Comparison of ENCODE assay signal across 11 cellular contexts in genomic region chr12:121782616-121782966, GRCh38. TPM values are rescaled to one million over a fixed set of nuclear protein-coding genes. Genes with fewer than 3 reads are reported as not detected.
DNase-seq lines count a peak whose midpoint lies in the region; ATAC-seq, FAIRE-seq and TF ChIP-seq lines count a peak whose summit lies in the region.
"Had no signal": no experiment of that assay in that cellular context is flagged by ENCODE, and none has a peak within 500 bp of the region (broad histone marks: within the 10 kb centered on the region; RNA-seq: fewer than 3 reads in every experiment).

No MANE protein-coding gene starts in this region.

- no peak for TF ChIP-seq POLR2A in HepG2 (IDR thresholded peaks at IDR 0.05; ENCODE audit: insufficient read depth in 1 of 2, low read depth in 2 of 2, low read length in 2 of 2)
- TF ChIP-seq POLR2A in right lobe of liver (IDR thresholded peaks at IDR 0.05) = no peak

- H3K27me3 Mint-ChIP-seq in activated CD8-positive, alpha-beta T cell treated with anti-CD3 and anti-CD28 coated beads for 36 hours = no peaks in the 10 kb centered on the region
- H3K27me3 Mint-ChIP-seq in naive B cell = no peaks in the 10 kb centered on the region

- BruUV-seq in HepG2 (replicated peaks; lab: Mats Ljungman, UMichigan) = no TSS peak

- 92% methylated on average over 2 of the region's 2 CpGs for WGBS in HepG2 (ENCODE audit: low lambda C conversion rate)
- WGBS in right lobe of liver (ENCODE audit: insufficient coverage, low coverage, low lambda C conversion rate, missing lambda C conversion rate) = 75% methylated on average over 2 of the region's 2 CpGs

- peaks cover 0 to 7% of the 10 kb centered on the region in 2 experiments; a peak in 2 of 5 replicates for H3K36me3 ChIP-seq in HepG2 (replicated peaks in 1 of 2; ENCODE audit: control insufficient read depth in 1 of 2, insufficient read depth in 2 of 2, low read length in 2 of 2)
- no peaks in the 10 kb centered on the region for H3K36me3 ChIP-seq in right lobe of liver

- H3K9ac ChIP-seq in HepG2 (ENCODE audit: insufficient read depth, low read depth, low read length) = peak overlapping the region; percentile 41; the same call in 1 of the 2 replicates

- no peak for TF ChIP-seq RAD21 in HepG2 (CRISPR knock-in tag; IDR thresholded peaks at IDR 0.05)

- CTCF ChIA-PET in HepG2 (lab: Yijun Ruan, JAX; ENCODE audit: low intra/inter-chr PET ratio, low total read pairs) = interaction anchor here (1.3 kb wide), 1 partner anchor 12 kb away, joined by 4 read pairs; no protein-coding TSS in a partner anchor
- CTCF ChIA-PET in activated CD8-positive, alpha-beta T cell treated with anti-CD3 and anti-CD28 coated beads for 36 hours (lab: Charles Lee) = interaction anchor here (0.7 to 14.8 kb wide), 10 partner anchors 9 to 106 kb away, joined by 3 to 420 read pairs (median 5); partner anchors contain the start of genes PSMD9, RHOF and TMEM120B

- POLR2A ChIA-PET in HepG2 (lab: Yijun Ruan, JAX) = interaction anchor here (1.1 to 2.7 kb wide), 8 partner anchors 9 to 106 kb away, joined by 3 to 18 read pairs (median 8); partner anchors contain the start of genes PSMD9, RHOF and TMEM120B
- POLR2A ChIA-PET in activated CD8-positive, alpha-beta T cell treated with anti-CD3 and anti-CD28 coated beads for 36 hours (lab: Charles Lee) = interaction anchor here (0.6 to 30.9 kb wide), 5 partner anchors 9 to 145 kb away, joined by 3 to 683 read pairs (median 3); partner anchors contain the start of genes RHOF and SETD1B

- no peak overlapping the region for H2AFZ ChIP-seq in HepG2 (ENCODE audit: low read length)

- H3K9me3 Mint-ChIP-seq in activated CD8-positive, alpha-beta T cell treated with anti-CD3 and anti-CD28 coated beads for 36 hours = no peaks in the 10 kb centered on the region
- H3K9me3 Mint-ChIP-seq in naive B cell = no peaks in the 10 kb centered on the region

- H3K4me1 ChIP-seq in HepG2 (ENCODE audit: insufficient read depth, low read length) (peaks cover 47% of the 10 kb centered on the region), right lobe of liver (peaks cover 0 to 9% (median 4%) of the 10 kb centered on the region in 4 donors)

- H3K4me1 Mint-ChIP-seq in activated CD8-positive, alpha-beta T cell treated with anti-CD3 and anti-CD28 coated beads for 36 hours (ENCODE audit: low read depth) = peaks cover 65% of the 10 kb centered on the region
- peaks cover 44 to 71% (median 61%) of the 10 kb centered on the region in 3 donors for H3K4me1 Mint-ChIP-seq in naive B cell

- H3K9me3 ChIP-seq in HepG2 (ENCODE audit: low read length) (no peaks in the 10 kb centered on the region), right lobe of liver (no peaks in the 10 kb centered on the region)

- DNase-seq in HepG2 (ENCODE audit: low spot score) (no peak), right lobe of liver (no peak), naive B cell (no peak), GM13977 (ENCODE audit: low spot score) (no peak), H4 (ENCODE audit: low spot score) (no peak), HUDEP-2 (lab: John Stamatoyannopoulos, UW; ENCODE audit: unreplicated experiment in 76 of 76) (no peak)
- DNase-seq in activated CD8-positive, alpha-beta T cell treated with anti-CD3 and anti-CD28 coated beads for 36 hours = no peak
- DNase-seq in stimulated activated CD4-positive, alpha-beta T cell treated with anti-CD3 and anti-CD28 coated beads, Interleukin-2, amount 100 ng/mL, for 24 hours = no peak
- DNase-seq: occipital lobe had no signal

- H3K36me3 Mint-ChIP-seq in activated CD8-positive, alpha-beta T cell treated with anti-CD3 and anti-CD28 coated beads for 36 hours (ENCODE audit: low read depth) = peaks cover 52% of the 10 kb centered on the region
- H3K36me3 Mint-ChIP-seq in naive B cell = peaks cover 0 to 7% of the 10 kb centered on the region in 2 donors

- H3K79me2 ChIP-seq in HepG2 (ENCODE audit: insufficient read depth, low read length) = peaks cover 4% of the 10 kb centered on the region

- H3K27ac ChIP-seq in HepG2 (ENCODE audit: extremely low read length, insufficient read depth, low read length) (peak overlapping the region; percentile 24), right lobe of liver (no peak overlapping the region)
- H3K27ac ChIP-seq: VCaP had no signal

- TF ChIP-seq CTCF in HepG2 (CRISPR knock-in tag; IDR thresholded peaks at IDR 0.05) (no peak), right lobe of liver (IDR thresholded peaks at IDR 0.05) (no peak), GM13977 (IDR thresholded peaks at IDR 0.05; ENCODE audit: extremely low read depth, insufficient read depth, missing control alignments) (no peak)
- no peak for TF ChIP-seq CTCF in activated CD8-positive, alpha-beta T cell treated with anti-CD3 and anti-CD28 coated beads for 36 hours (IDR thresholded peaks at IDR 0.05)

- H3K27me3 ChIP-seq in HepG2 (ENCODE audit: control insufficient read depth in 1 of 2, insufficient read depth in 2 of 2, low read length in 2 of 2) (no peaks in the 10 kb centered on the region; a peak in 1 of 5 replicates), right lobe of liver (no peaks in the 10 kb centered on the region)

- ATAC-seq in HepG2 = no peak
- no peak for ATAC-seq in right lobe of liver
- no peak for ATAC-seq in activated CD8-positive, alpha-beta T cell treated with anti-CD3 and anti-CD28 coated beads for 36 hours
- no peak for ATAC-seq in naive B cell (ENCODE audit: low read depth in 2 of 2)

- intact Hi-C loops in HepG2 (cut with micrococcal nuclease; ENCODE audit: unreplicated experiment) = no loop called here
- intact Hi-C loops in right lobe of liver (cut with DNase I) = no loop called here
- intact Hi-C loops in activated CD8-positive, alpha-beta T cell treated with anti-CD3 and anti-CD28 coated beads for 36 hours (cut with micrococcal nuclease) = no loop called here

- peak overlapping the region; percentile 59 for H3K4me2 ChIP-seq in HepG2 (ENCODE audit: low read depth, low read length)

- FAIRE-seq in HepG2 (lab: Jason Lieb, UNC) = no peak
- FAIRE-seq: bronchial epithelial cell had no signal

- H3K4me3 Mint-ChIP-seq in activated CD8-positive, alpha-beta T cell treated with anti-CD3 and anti-CD28 coated beads for 36 hours = peak overlapping the region; percentile 59
- H3K4me3 Mint-ChIP-seq in naive B cell = peak overlapping the region in 7 of 8 donors; percentile 74 to 91 (median 81)

- H4K20me1 ChIP-seq in HepG2 (ENCODE audit: insufficient read depth, low read length) = peaks cover 3% of the 10 kb centered on the region; the same call in 1 of the 2 replicates

- peak overlapping the region; percentile 92 for H3K27ac Mint-ChIP-seq in activated CD8-positive, alpha-beta T cell treated with anti-CD3 and anti-CD28 coated beads for 36 hours
- H3K27ac Mint-ChIP-seq in naive B cell = peak overlapping the region; percentile 91 to 99 (median 98)

- H3K4me3 ChIP-seq in HepG2 (replicated peaks in 1 of 3; ENCODE audit: insufficient read depth in 1 of 3, low read depth in 2 of 3, low read length in 3 of 3) (peak overlapping the region in 1 of 3 experiments; percentile 25; a peak in 1 of 6 replicates), right lobe of liver (no peak overlapping the region)

- TF ChIP-seq EP300 in HepG2 (IDR thresholded peaks at IDR 0.05; ENCODE audit: low read depth in 2 of 2, low read length in 2 of 2) (no peak), HepG2 (CRISPR knock-in tag; IDR thresholded peaks at IDR 0.05; ENCODE audit: borderline replicate concordance) (no peak)

- in situ Hi-C loops in HepG2 (cut with HindIII; ENCODE audit: extremely low pct_ligation_motif_present, low pct_unique_long_range_greater_than_20kb) (no loop called here), GM13977 (cut with MboI; ENCODE audit: low pct_unique_long_range_greater_than_20kb, low sequenced_read_pairs, unreplicated experiment) (no loop called here)

RNA-seq across cellular contexts. Expression of gene RHOF, which starts 10.9 kb away (rescaled TPM):
- total RNA-seq in HepG2 (2016; rRNA removed; fragmentation: Illumina TruSeq; extraction: Trizol) = 11.0 and 14.6 TPM in 2 replicates
- total RNA-seq in HepG2 (2016; cell fraction: cytosol; rRNA removed; fragmentation: Illumina TruSeq; extraction: Trizol; ENCODE audit: low read depth) = 10.8 and 12.5 TPM in 2 replicates
- total RNA-seq in HepG2 (2016; cell fraction: insoluble cytoplasmic fraction; rRNA removed; fragmentation: Illumina TruSeq; extraction: Trizol) = 9.8 and 14.8 TPM in 2 replicates
- 18.2 and 24.9 TPM in 2 replicates for total RNA-seq in HepG2 (2016; cell fraction: membrane; rRNA removed; fragmentation: Illumina TruSeq; extraction: Trizol)
- 14.1 and 17.3 TPM in 2 replicates for total RNA-seq in HepG2 (2016; cell fraction: nucleus; rRNA removed; fragmentation: Illumina TruSeq; extraction: Trizol)
- polyA plus RNA-seq in HepG2 (2011; rRNA removed) = 31.3 and 32.2 TPM in 2 replicates
- 28.4 and 38.7 TPM in 2 replicates for polyA plus RNA-seq in HepG2 (2011; cell fraction: cytosol; rRNA removed)
- 37.5 and 40.2 TPM in 2 replicates for polyA plus RNA-seq in HepG2 (2011; cell fraction: nucleus; rRNA removed)
- polyA plus RNA-seq in HepG2 (2012) = 10.8 and 12.9 TPM in 2 replicates
- 19.8 and 23.7 TPM in 2 replicates for polyA plus RNA-seq in HepG2 (2016; cell fraction: cytosol; fragmentation: Illumina TruSeq; extraction: Trizol; ENCODE audit: low read depth)
- polyA plus RNA-seq in HepG2 (2016; cell fraction: insoluble cytoplasmic fraction; fragmentation: Illumina TruSeq; extraction: Trizol; ENCODE audit: low read depth) = 19.7 and 25.0 TPM in 2 replicates
- polyA plus RNA-seq in HepG2 (2016; cell fraction: membrane; fragmentation: Illumina TruSeq; extraction: Trizol; ENCODE audit: low read depth) = 27.0 and 27.4 TPM in 2 replicates
- 24.9 and 31.1 TPM in 2 replicates for polyA plus RNA-seq in HepG2 (2016; cell fraction: nucleus; fragmentation: Illumina TruSeq; extraction: Trizol; ENCODE audit: insufficient read depth, low read depth)
- polyA minus RNA-seq in HepG2 (2011; rRNA and poly(A)+ RNA removed; ENCODE audit: low replicate concordance) = 46.1 and 174 TPM in 2 replicates
- polyA minus RNA-seq in HepG2 (2011; cell fraction: cytosol; rRNA and poly(A)+ RNA removed) = 32.2 and 38.9 TPM in 2 replicates
- 32.4 and 35.6 TPM in 2 replicates for polyA minus RNA-seq in HepG2 (2011; cell fraction: nucleus; rRNA and poly(A)+ RNA removed)
- total RNA-seq in right lobe of liver = 10 to 100 TPM in 2 of 6 experiments, 1 to 10 TPM in 4; 3.7 to 16.2 (median 5.0) TPM
- total RNA-seq in activated CD8-positive, alpha-beta T cell treated with anti-CD3 and anti-CD28 coated beads for 36 hours = 100 to 1,000 TPM; 108 to 116 TPM
- 10 to 100 TPM; 40.2 to 63.9 (median 50.2) TPM for polyA plus RNA-seq in naive B cell (ENCODE audit: low read depth in 6 of 6)
- 0.99 and 3.3 TPM in 2 replicates for total RNA-seq in H4 (2014; rRNA removed; shearing (Covaris generic))

RNA-seq across cellular contexts. Expression of gene SETD1B, which starts 21.2 kb away (rescaled TPM):
- 1.4 and 1.8 TPM in 2 replicates for total RNA-seq in HepG2 (2016; rRNA removed; fragmentation: Illumina TruSeq; extraction: Trizol)
- total RNA-seq in HepG2 (2016; cell fraction: cytosol; rRNA removed; fragmentation: Illumina TruSeq; extraction: Trizol; ENCODE audit: low read depth) = 0.40 and 0.44 TPM in 2 replicates
- 1.3 TPM in 2 replicates for total RNA-seq in HepG2 (2016; cell fraction: insoluble cytoplasmic fraction; rRNA removed; fragmentation: Illumina TruSeq; extraction: Trizol)
- total RNA-seq in HepG2 (2016; cell fraction: membrane; rRNA removed; fragmentation: Illumina TruSeq; extraction: Trizol) = 1.3 and 1.4 TPM in 2 replicates
- 2.7 and 3.3 TPM in 2 replicates for total RNA-seq in HepG2 (2016; cell fraction: nucleus; rRNA removed; fragmentation: Illumina TruSeq; extraction: Trizol)
- 1.1 and 1.3 TPM in 2 replicates for polyA plus RNA-seq in HepG2 (2011; rRNA removed)
- polyA plus RNA-seq in HepG2 (2011; cell fraction: cytosol; rRNA removed) = 0.43 and 0.51 TPM in 2 replicates
- 9.3 TPM in 2 replicates for polyA plus RNA-seq in HepG2 (2011; cell fraction: nucleus; rRNA removed)
- polyA plus RNA-seq in HepG2 (2012) = 4.2 and 6.2 TPM in 2 replicates
- 0.32 and 0.34 TPM in 2 replicates for polyA plus RNA-seq in HepG2 (2016; cell fraction: cytosol; fragmentation: Illumina TruSeq; extraction: Trizol; ENCODE audit: low read depth)
- 2.6 and 3.8 TPM in 2 replicates for polyA plus RNA-seq in HepG2 (2016; cell fraction: insoluble cytoplasmic fraction; fragmentation: Illumina TruSeq; extraction: Trizol; ENCODE audit: low read depth)
- 0.70 and 0.76 TPM in 2 replicates for polyA plus RNA-seq in HepG2 (2016; cell fraction: membrane; fragmentation: Illumina TruSeq; extraction: Trizol; ENCODE audit: low read depth)
- polyA plus RNA-seq in HepG2 (2016; cell fraction: nucleus; fragmentation: Illumina TruSeq; extraction: Trizol; ENCODE audit: insufficient read depth, low read depth) = 16.0 and 18.9 TPM in 2 replicates
- 2.1 and 4.2 TPM in 2 replicates for polyA minus RNA-seq in HepG2 (2011; rRNA and poly(A)+ RNA removed; ENCODE audit: low replicate concordance)
- 1.8 and 2.5 TPM in 2 replicates for polyA minus RNA-seq in HepG2 (2011; cell fraction: cytosol; rRNA and poly(A)+ RNA removed)
- 3.6 and 4.4 TPM in 2 replicates for polyA minus RNA-seq in HepG2 (2011; cell fraction: nucleus; rRNA and poly(A)+ RNA removed)
- total RNA-seq in right lobe of liver = 10 to 100 TPM in 3 of 6 experiments, 1 to 10 TPM in 3; 3.7 to 20.0 (median 9.3) TPM
- 10 to 100 TPM; 13.3 TPM for total RNA-seq in activated CD8-positive, alpha-beta T cell treated with anti-CD3 and anti-CD28 coated beads for 36 hours
- 1 to 10 TPM in 2 of 6 donors, under 1 TPM in 4; 0.64 to 3.0 (median 0.91) TPM for polyA plus RNA-seq in naive B cell (ENCODE audit: low read depth in 6 of 6)
- 1.2 and 2.1 TPM in 2 replicates for total RNA-seq in H4 (2014; rRNA removed; shearing (Covaris generic))
